In the genomic region with DNA sequence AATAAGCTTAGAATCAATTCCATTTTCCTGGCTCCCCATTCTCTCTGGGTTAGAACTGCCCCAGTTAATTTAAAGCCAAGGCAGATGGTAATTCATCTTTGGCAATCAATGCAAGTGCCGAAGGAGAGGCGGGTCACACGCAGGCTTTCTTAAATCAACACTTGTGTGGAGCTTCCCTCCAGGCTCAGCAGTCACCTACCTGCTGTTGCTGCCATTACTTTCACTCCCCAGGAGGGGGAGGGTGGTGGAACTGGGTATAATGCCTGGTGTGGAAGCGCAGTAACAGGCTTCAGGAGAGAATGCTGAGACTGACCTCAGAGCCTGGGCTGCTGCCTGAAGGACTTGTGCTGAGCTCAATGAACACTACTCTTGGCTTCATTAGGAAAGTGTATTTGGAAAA, we compare ENCODE assay signal across 1 cellular context.
TF ChIP-seq lines count a peak whose summit lies in the region.

No MANE protein-coding gene starts in this region.

TF ChIP-seq in HCT116, 20 proteins besides CTCF, POLR2A, EP300 and RAD21 (continued from another document):
- TF ChIP-seq, protein P1, sequence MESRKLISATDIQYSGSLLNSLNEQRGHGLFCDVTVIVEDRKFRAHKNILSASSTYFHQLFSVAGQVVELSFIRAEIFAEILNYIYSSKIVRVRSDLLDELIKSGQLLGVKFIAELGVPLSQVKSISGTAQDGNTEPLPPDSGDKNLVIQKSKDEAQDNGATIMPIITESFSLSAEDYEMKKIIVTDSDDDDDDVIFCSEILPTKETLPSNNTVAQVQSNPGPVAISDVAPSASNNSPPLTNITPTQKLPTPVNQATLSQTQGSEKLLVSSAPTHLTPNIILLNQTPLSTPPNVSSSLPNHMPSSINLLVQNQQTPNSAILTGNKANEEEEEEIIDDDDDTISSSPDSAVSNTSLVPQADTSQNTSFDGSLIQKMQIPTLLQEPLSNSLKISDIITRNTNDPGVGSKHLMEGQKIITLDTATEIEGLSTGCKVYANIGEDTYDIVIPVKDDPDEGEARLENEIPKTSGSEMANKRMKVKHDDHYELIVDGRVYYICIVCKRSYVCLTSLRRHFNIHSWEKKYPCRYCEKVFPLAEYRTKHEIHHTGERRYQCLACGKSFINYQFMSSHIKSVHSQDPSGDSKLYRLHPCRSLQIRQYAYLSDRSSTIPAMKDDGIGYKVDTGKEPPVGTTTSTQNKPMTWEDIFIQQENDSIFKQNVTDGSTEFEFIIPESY (IDR thresholded peaks at IDR 0.05; ENCODE audit: extremely low read depth, insufficient replicate concordance, low read length) = no peak
- TF ChIP-seq YY1 (IDR thresholded peaks at IDR 0.05; ENCODE audit: extremely low read depth, insufficient replicate concordance, low read depth, low read length) (no peak), JUND (IDR thresholded peaks at IDR 0.05) (no peak), ELF1 (IDR thresholded peaks at IDR 0.05; ENCODE audit: borderline replicate concordance, low read depth) (no peak), EGR1 (IDR thresholded peaks at IDR 0.05; ENCODE audit: low read depth) (no peak), TCF7L2 (IDR thresholded peaks at IDR 0.05; ENCODE audit: borderline replicate concordance, extremely low read depth, insufficient read depth, insufficient read length) (no peak), ZFX (IDR thresholded peaks at IDR 0.05) (no peak), SRF (IDR thresholded peaks at IDR 0.05; ENCODE audit: low read depth) (no peak), CEBPB (IDR thresholded peaks at IDR 0.05; ENCODE audit: low read depth) (no peak)
- TF ChIP-seq, protein P2, sequence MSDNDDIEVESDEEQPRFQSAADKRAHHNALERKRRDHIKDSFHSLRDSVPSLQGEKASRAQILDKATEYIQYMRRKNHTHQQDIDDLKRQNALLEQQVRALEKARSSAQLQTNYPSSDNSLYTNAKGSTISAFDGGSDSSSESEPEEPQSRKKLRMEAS (IDR thresholded peaks at IDR 0.05) = no peak
- TF ChIP-seq, protein P3, sequence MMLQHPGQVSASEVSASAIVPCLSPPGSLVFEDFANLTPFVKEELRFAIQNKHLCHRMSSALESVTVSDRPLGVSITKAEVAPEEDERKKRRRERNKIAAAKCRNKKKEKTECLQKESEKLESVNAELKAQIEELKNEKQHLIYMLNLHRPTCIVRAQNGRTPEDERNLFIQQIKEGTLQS (IDR thresholded peaks at IDR 0.05) = no peak
- TF ChIP-seq, protein P4, sequence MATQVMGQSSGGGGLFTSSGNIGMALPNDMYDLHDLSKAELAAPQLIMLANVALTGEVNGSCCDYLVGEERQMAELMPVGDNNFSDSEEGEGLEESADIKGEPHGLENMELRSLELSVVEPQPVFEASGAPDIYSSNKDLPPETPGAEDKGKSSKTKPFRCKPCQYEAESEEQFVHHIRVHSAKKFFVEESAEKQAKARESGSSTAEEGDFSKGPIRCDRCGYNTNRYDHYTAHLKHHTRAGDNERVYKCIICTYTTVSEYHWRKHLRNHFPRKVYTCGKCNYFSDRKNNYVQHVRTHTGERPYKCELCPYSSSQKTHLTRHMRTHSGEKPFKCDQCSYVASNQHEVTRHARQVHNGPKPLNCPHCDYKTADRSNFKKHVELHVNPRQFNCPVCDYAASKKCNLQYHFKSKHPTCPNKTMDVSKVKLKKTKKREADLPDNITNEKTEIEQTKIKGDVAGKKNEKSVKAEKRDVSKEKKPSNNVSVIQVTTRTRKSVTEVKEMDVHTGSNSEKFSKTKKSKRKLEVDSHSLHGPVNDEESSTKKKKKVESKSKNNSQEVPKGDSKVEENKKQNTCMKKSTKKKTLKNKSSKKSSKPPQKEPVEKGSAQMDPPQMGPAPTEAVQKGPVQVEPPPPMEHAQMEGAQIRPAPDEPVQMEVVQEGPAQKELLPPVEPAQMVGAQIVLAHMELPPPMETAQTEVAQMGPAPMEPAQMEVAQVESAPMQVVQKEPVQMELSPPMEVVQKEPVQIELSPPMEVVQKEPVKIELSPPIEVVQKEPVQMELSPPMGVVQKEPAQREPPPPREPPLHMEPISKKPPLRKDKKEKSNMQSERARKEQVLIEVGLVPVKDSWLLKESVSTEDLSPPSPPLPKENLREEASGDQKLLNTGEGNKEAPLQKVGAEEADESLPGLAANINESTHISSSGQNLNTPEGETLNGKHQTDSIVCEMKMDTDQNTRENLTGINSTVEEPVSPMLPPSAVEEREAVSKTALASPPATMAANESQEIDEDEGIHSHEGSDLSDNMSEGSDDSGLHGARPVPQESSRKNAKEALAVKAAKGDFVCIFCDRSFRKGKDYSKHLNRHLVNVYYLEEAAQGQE (IDR thresholded peaks at IDR 0.05; ENCODE audit: low read depth) = no peak
